ENCODE assay signal across 23 cellular contexts in the genomic region with DNA sequence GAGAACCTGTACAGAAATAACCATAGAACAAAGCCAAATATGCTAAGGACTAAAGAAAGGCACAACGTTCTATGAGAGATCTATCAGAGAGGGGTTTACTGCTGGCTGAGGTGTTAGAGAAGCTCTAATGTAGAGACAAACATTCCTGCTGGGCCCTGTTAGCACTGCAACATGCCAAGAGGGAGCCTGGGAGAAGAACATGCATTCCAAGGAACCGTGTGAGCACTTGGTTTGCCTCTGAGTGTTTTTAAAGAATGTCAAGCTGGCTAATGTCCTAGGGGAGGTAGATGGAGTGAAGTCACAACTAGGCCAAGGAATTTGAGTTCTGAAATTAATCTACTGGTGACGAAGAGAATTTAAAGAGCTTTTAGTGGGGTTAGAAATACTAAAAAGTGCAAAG.
DNase-seq lines count a peak whose midpoint lies in the region; ATAC-seq and TF ChIP-seq lines count a peak whose summit lies in the region.
"Had no signal": no experiment of that assay in that cellular context is flagged by ENCODE, and none has a peak within 500 bp of the region (broad histone marks: within the 10 kb centered on the region; RNA-seq: fewer than 3 reads in every experiment).

No MANE protein-coding gene starts in this region.

- ATAC-seq in GM23338, result peak; percentile 73
- ATAC-seq in CD4-positive, alpha-beta T cell (ENCODE audit: poor library complexity), result no peak
- ATAC-seq: activated CD8-positive, alpha-beta memory T cell treated with anti-CD3 and anti-CD28 coated beads, Interleukin-2, amount 10 ng/mL, durations not matched to agents 7 days and 5 days; left ventricle myocardium superior; mucosa of descending colon had no signal

- no peak overlapping the region for H2AFZ ChIP-seq in GM23338

- no peak for TF ChIP-seq CTCF in GM23338 (conservative IDR thresholded peaks at IDR 0.05; ENCODE audit: low read depth in 2 of 2)
- TF ChIP-seq CTCF in chondrocyte (IDR thresholded peaks at IDR 0.05), result no peak
- no peak for TF ChIP-seq CTCF in CD4-positive, alpha-beta T cell (IDR thresholded peaks at IDR 0.05)

- H3K4me1 ChIP-seq in GM23338 (ENCODE audit: insufficient read depth), result peaks cover 11% of the 10 kb centered on the region
- H3K4me1 ChIP-seq: ascending aorta, Peyer's patch, SJSA1, testis had no signal

- H3K27ac Mint-ChIP-seq in GM23338 (no peak overlapping the region), chondrocyte (ENCODE audit: unreplicated experiment) (peak overlapping the region; percentile 38)
- no peak overlapping the region for H3K27ac Mint-ChIP-seq in CD4-positive, alpha-beta T cell
- H3K27ac Mint-ChIP-seq: activated CD8-positive, alpha-beta memory T cell treated with anti-CD3 and anti-CD28 coated beads, Interleukin-2, amount 10 ng/mL, durations not matched to agents 7 days and 5 days; activated naive CD4-positive, alpha-beta T cell treated with anti-CD3 and anti-CD28 coated beads, Interleukin-2, amount 50 U/mL, for 24 hours; B cell; T-helper 1 cell treated with Interleukin-12 subunit alpha and Interleukin-12 subunit beta and Interleukin-4 antibody, amounts not matched to agents 30 μg/mL and 1 μg/mL, for 36 hours had no signal

- H3K4me2 ChIP-seq in GM23338, result no peak overlapping the region

- no peaks in the 10 kb centered on the region for H3K36me3 Mint-ChIP-seq in GM23338 (ENCODE audit: low read depth)
- no peaks in the 10 kb centered on the region for H3K36me3 Mint-ChIP-seq in chondrocyte (ENCODE audit: low read depth)
- H3K36me3 Mint-ChIP-seq in CD4-positive, alpha-beta T cell (ENCODE audit: low read depth), result no peaks in the 10 kb centered on the region
- H3K36me3 Mint-ChIP-seq: activated CD8-positive, alpha-beta memory T cell treated with anti-CD3 and anti-CD28 coated beads, Interleukin-2, amount 10 ng/mL, durations not matched to agents 7 days and 5 days; activated naive CD4-positive, alpha-beta T cell treated with anti-CD3 and anti-CD28 coated beads, Interleukin-2, amount 50 U/mL, for 24 hours had no signal

- no peaks in the 10 kb centered on the region for H3K27me3 Mint-ChIP-seq in GM23338 (ENCODE audit: insufficient read depth, low read depth, poor library complexity)
- H3K27me3 Mint-ChIP-seq in chondrocyte (ENCODE audit: low read depth), result no peaks in the 10 kb centered on the region
- no peaks in the 10 kb centered on the region for H3K27me3 Mint-ChIP-seq in CD4-positive, alpha-beta T cell
- H3K27me3 Mint-ChIP-seq: activated CD8-positive, alpha-beta memory T cell treated with anti-CD3 and anti-CD28 coated beads, Interleukin-2, amount 10 ng/mL, durations not matched to agents 7 days and 5 days; activated naive CD4-positive, alpha-beta T cell treated with anti-CD3 and anti-CD28 coated beads, Interleukin-2, amount 50 U/mL, for 24 hours; B cell had no signal

- no peaks in the 10 kb centered on the region for H3K27me3 ChIP-seq in GM23338 (ENCODE audit: insufficient read depth)
- no peaks in the 10 kb centered on the region for H3K27me3 ChIP-seq in CD4-positive, alpha-beta T cell (ENCODE audit: control insufficient read depth, insufficient read depth, low read length)
- H3K27me3 ChIP-seq: ascending aorta, Peyer's patch, SJSA1, testis had no signal

- H3K4me1 Mint-ChIP-seq in GM23338 (peaks cover 16% of the 10 kb centered on the region), chondrocyte (ENCODE audit: low read depth) (peaks cover 3% of the 10 kb centered on the region)
- H3K4me1 Mint-ChIP-seq in CD4-positive, alpha-beta T cell (ENCODE audit: low read depth), result no peaks in the 10 kb centered on the region
- H3K4me1 Mint-ChIP-seq: activated CD8-positive, alpha-beta memory T cell treated with anti-CD3 and anti-CD28 coated beads, Interleukin-2, amount 10 ng/mL, durations not matched to agents 7 days and 5 days; activated naive CD4-positive, alpha-beta T cell treated with anti-CD3 and anti-CD28 coated beads, Interleukin-2, amount 50 U/mL, for 24 hours; B cell had no signal

- H3K79me2 ChIP-seq in GM23338 (replicated peaks; ENCODE audit: insufficient read depth), result no peaks in the 10 kb centered on the region

- H3F3A ChIP-seq in GM23338 (replicated peaks; ENCODE audit: low read depth), result no peaks in the 10 kb centered on the region

- no peaks in the 10 kb centered on the region for H3K36me3 ChIP-seq in GM23338 (ENCODE audit: insufficient read depth)
- H3K36me3 ChIP-seq: ascending aorta, Peyer's patch, SJSA1 had no signal

- no peaks in the 10 kb centered on the region for H3K9me2 ChIP-seq in GM23338 (ENCODE audit: insufficient read depth)

- H3K9me3 ChIP-seq in CD4-positive, alpha-beta T cell (ENCODE audit: control insufficient read depth, low read length), result no peaks in the 10 kb centered on the region
- H3K9me3 ChIP-seq: ascending aorta, mucosa of descending colon, Peyer's patch, SJSA1, testis had no signal

- CTCF ChIA-PET in CD4-positive, alpha-beta T cell (lab: Charles Lee), result no interaction called here

- intact Hi-C loops in CD4-positive, alpha-beta T cell (cut with DNase I, micrococcal nuclease), result no loop called here

- H3K4me3 Mint-ChIP-seq in GM23338 (no peak overlapping the region), chondrocyte (ENCODE audit: unreplicated experiment) (no peak overlapping the region)
- H3K4me3 Mint-ChIP-seq in CD4-positive, alpha-beta T cell, result no peak overlapping the region
- H3K4me3 Mint-ChIP-seq: activated CD8-positive, alpha-beta memory T cell treated with anti-CD3 and anti-CD28 coated beads, Interleukin-2, amount 10 ng/mL, durations not matched to agents 7 days and 5 days; activated naive CD4-positive, alpha-beta T cell treated with anti-CD3 and anti-CD28 coated beads, Interleukin-2, amount 50 U/mL, for 24 hours; B cell; T-helper 1 cell treated with Interleukin-12 subunit alpha and Interleukin-12 subunit beta and Interleukin-4 antibody, amounts not matched to agents 30 μg/mL and 1 μg/mL, for 36 hours had no signal

- H3K9me3 Mint-ChIP-seq in GM23338 (no peaks in the 10 kb centered on the region), chondrocyte (ENCODE audit: low read depth) (no peaks in the 10 kb centered on the region)
- H3K9me3 Mint-ChIP-seq in CD4-positive, alpha-beta T cell, result peaks cover 5% of the 10 kb centered on the region
- H3K9me3 Mint-ChIP-seq: T-helper 1 cell treated with Interleukin-12 subunit alpha and Interleukin-12 subunit beta and Interleukin-4 antibody, amounts not matched to agents 30 μg/mL and 1 μg/mL, for 36 hours had no signal

- no peak overlapping the region for H3K27ac ChIP-seq in GM23338 (ENCODE audit: low read depth)
- no peak overlapping the region for H3K27ac ChIP-seq in CD4-positive, alpha-beta T cell (ENCODE audit: low read depth, low read length)
- H3K27ac ChIP-seq: ascending aorta, Peyer's patch, SJSA1, testis had no signal

- H3K4me3 ChIP-seq in GM23338, result no peak overlapping the region
- H3K4me3 ChIP-seq: ascending aorta, mucosa of descending colon, Peyer's patch, SJSA1, testis had no signal

- no peaks in the 10 kb centered on the region for H4K20me1 ChIP-seq in GM23338 (replicated peaks; ENCODE audit: insufficient read depth)

- DNase-seq in GM23338 (ENCODE audit: low spot score) (peak; percentile 47), chondrocyte (ENCODE audit: low spot score) (no peak), kidney tubule cell (ENCODE audit: low spot score) (peak; percentile 2), NK-92 (lab: John Stamatoyannopoulos, UW; ENCODE audit: unreplicated experiment) (no peak), NCI-H1092 treated with DMSO at 0.1 percent for 48 hours (lab: John Stamatoyannopoulos, UW) (no peak)
- DNase-seq in CD4-positive, alpha-beta T cell, result no peak
- no peak for DNase-seq in activated CD8-positive, alpha-beta memory T cell treated with anti-CD3 and anti-CD28 coated beads, Interleukin-2, amount 50 U/mL, for 4 hours
- DNase-seq: activated CD4-positive, alpha-beta T cell treated with anti-CD3 and anti-CD28 coated beads for 48 hours; activated CD8-positive, alpha-beta memory T cell treated with anti-CD3 and anti-CD28 coated beads, Interleukin-2, amount 10 ng/mL, durations not matched to agents 7 days and 5 days; left ventricle myocardium superior; mucosa of descending colon; NCI-H1105; NCI-H2081; NCI-H446; NK-92 treated with Interleukin-12 subunit alpha and Interleukin-12 subunit beta, amount 100 ng/mL, for 24 hours; Peyer's patch; posterior cingulate gyrus; testis had no signal

- POLR2A ChIA-PET in CD4-positive, alpha-beta T cell (lab: Charles Lee), result no interaction called here

TF ChIP-seq in GM23338, 12 proteins besides CTCF, POLR2A, EP300 and RAD21 (continues in another document):
- TF ChIP-seq EZH2 (IDR thresholded peaks at IDR 0.05; ENCODE audit: low read depth, unreplicated experiment) (no peak), CREB1 (CRISPR knock-in tag; IDR thresholded peaks at IDR 0.05; ENCODE audit: low read depth) (no peak), JUNB (IDR thresholded peaks at IDR 0.05; ENCODE audit: unreplicated experiment) (no peak)

Comparison
In these comparisons a context has a peak if more than half of its experiments do, and no peak if none do; other contexts are left out.
1. DNase-seq: peak in GM23338 (single experiment) and kidney tubule cell (single experiment); none in chondrocyte (single experiment), CD4-positive, alpha-beta T cell (0 of 10), NK-92 (single experiment), NCI-H1092 treated with DMSO at 0.1 percent for 48 hours (single experiment) and activated CD8-positive, alpha-beta memory T cell treated with anti-CD3 and anti-CD28 coated beads, Interleukin-2, amount 50 U/mL, for 4 hours (single experiment).